In genomic region chr11:115420524-115420923, GRCh38 we compare ENCODE assay signal across 20 cellular contexts.
DNase-seq lines count a peak whose midpoint lies in the region; ATAC-seq and TF ChIP-seq lines count a peak whose summit lies in the region.
"Had no signal": no experiment of that assay in that cellular context is flagged by ENCODE, and none has a peak within 500 bp of the region (broad histone marks: within the 10 kb centered on the region; RNA-seq: fewer than 3 reads in every experiment).

No MANE protein-coding gene starts in this region.

- H3K36me3 ChIP-seq in cardiac muscle cell, result no peaks in the 10 kb centered on the region
- no peaks in the 10 kb centered on the region for H3K36me3 ChIP-seq in H7 (replicated peaks; ENCODE audit: control insufficient read depth, insufficient read depth, low read length)
- H3K36me3 ChIP-seq: BLaER1 treated with 17β-estradiol and CSF1 and Interleukin-3, amounts not matched to agents 10 nM and 100 nM; breast epithelium; HAP-1; heart right ventricle; neural progenitor cell; Peyer's patch; thoracic aorta had no signal

- no peaks in the 10 kb centered on the region for H3K9me3 ChIP-seq in cardiac muscle cell (ENCODE audit: low read depth)
- H3K9me3 ChIP-seq: BLaER1 treated with 17β-estradiol and CSF1 and Interleukin-3, amounts not matched to agents 10 nM and 100 nM; breast epithelium; HAP-1; heart right ventricle; Peyer's patch; thoracic aorta had no signal

- no peaks in the 10 kb centered on the region for H3K36me3 Mint-ChIP-seq in type B pancreatic cell
- H3K36me3 Mint-ChIP-seq: neural progenitor cell; stimulated activated effector memory CD8-positive, alpha-beta T cell treated with anti-CD3 and anti-CD28 coated beads, Interleukin-12 subunit alpha, Interleukin-12 subunit beta, amount 100 ng/mL, for 72 hours had no signal

- DNase-seq in cardiac muscle cell (ENCODE audit: low read depth in 1 of 2, low spot score in 1 of 2) (no peak), left cardiac atrium (no peak), NCI-H2081 treated with DMSO at 0.1 percent for 48 hours (lab: John Stamatoyannopoulos, UW) (peak; percentile 81), NCI-H774 (lab: John Stamatoyannopoulos, UW) (peak; percentile 41), type B pancreatic cell (ENCODE audit: extremely low spot score, unreplicated experiment) (no peak), H7 (no peak), foreskin melanocyte (no peak)
- DNase-seq: activated CD8-positive, alpha-beta memory T cell treated with anti-CD3 and anti-CD28 coated beads, Interleukin-2, amount 50 U/mL, for 4 hours; activated gamma-delta T cell treated with Interleukin-2 at 50 U/mL for 16 hours; cortex of kidney; heart right ventricle; Peyer's patch had no signal

- H3K4me3 ChIP-seq in cardiac muscle cell, result no peak overlapping the region
- H3K4me3 ChIP-seq in H7 (ENCODE audit: insufficient read depth, low read depth, low read length), result no peak overlapping the region
- H3K4me3 ChIP-seq: BLaER1 treated with 17β-estradiol and CSF1 and Interleukin-3, amounts not matched to agents 10 nM and 100 nM; breast epithelium; HAP-1; heart right ventricle; neural progenitor cell; Peyer's patch; SK-N-MC; thoracic aorta had no signal

- H3K27ac ChIP-seq in cardiac muscle cell, result peak overlapping the region; percentile 78
- H3K27ac ChIP-seq: BLaER1 treated with 17β-estradiol and CSF1 and Interleukin-3, amounts not matched to agents 10 nM and 100 nM; breast epithelium; neural progenitor cell; Peyer's patch; SK-N-MC; thoracic aorta had no signal

- peaks cover 44% of the 10 kb centered on the region for H3K4me1 Mint-ChIP-seq in type B pancreatic cell (ENCODE audit: unreplicated experiment)
- H3K4me1 Mint-ChIP-seq: stimulated activated effector memory CD8-positive, alpha-beta T cell treated with anti-CD3 and anti-CD28 coated beads, Interleukin-12 subunit alpha, Interleukin-12 subunit beta, amount 100 ng/mL, for 72 hours had no signal

- peaks cover 49% of the 10 kb centered on the region for H3K4me1 ChIP-seq in cardiac muscle cell (ENCODE audit: low read depth)
- H3K4me1 ChIP-seq: BLaER1 treated with 17β-estradiol and CSF1 and Interleukin-3, amounts not matched to agents 10 nM and 100 nM; breast epithelium; HAP-1; Peyer's patch had no signal

- no peaks in the 10 kb centered on the region for H3K27me3 Mint-ChIP-seq in type B pancreatic cell

- no peaks in the 10 kb centered on the region for H3K9me3 Mint-ChIP-seq in type B pancreatic cell
- H3K9me3 Mint-ChIP-seq: neural progenitor cell; stimulated activated effector memory CD8-positive, alpha-beta T cell treated with anti-CD3 and anti-CD28 coated beads, Interleukin-12 subunit alpha, Interleukin-12 subunit beta, amount 100 ng/mL, for 72 hours had no signal

- peak overlapping the region; percentile 86 for H3K27ac Mint-ChIP-seq in type B pancreatic cell
- H3K27ac Mint-ChIP-seq: neural progenitor cell; stimulated activated effector memory CD8-positive, alpha-beta T cell treated with anti-CD3 and anti-CD28 coated beads, Interleukin-12 subunit alpha, Interleukin-12 subunit beta, amount 100 ng/mL, for 72 hours had no signal

- no peak for ATAC-seq in left cardiac atrium
- no peak for ATAC-seq in GM21786 (IDR thresholded peaks at IDR 0.05; ENCODE audit: unreplicated experiment)
- ATAC-seq: stimulated activated effector memory CD8-positive, alpha-beta T cell treated with anti-CD3 and anti-CD28 coated beads, Interleukin-12 subunit alpha, Interleukin-12 subunit beta, amount 100 ng/mL, for 72 hours had no signal

- intact Hi-C loops in left cardiac atrium (cut with DNase I), result no loop called here

- H3K4me3 Mint-ChIP-seq in type B pancreatic cell, result peak overlapping the region; percentile 73
- H3K4me3 Mint-ChIP-seq: neural progenitor cell; stimulated activated effector memory CD8-positive, alpha-beta T cell treated with anti-CD3 and anti-CD28 coated beads, Interleukin-12 subunit alpha, Interleukin-12 subunit beta, amount 100 ng/mL, for 72 hours had no signal

- no peak for TF ChIP-seq CTCF in cardiac muscle cell (IDR thresholded peaks at IDR 0.05; ENCODE audit: low read depth, low read length)
- TF ChIP-seq CTCF in type B pancreatic cell (conservative IDR thresholded peaks at IDR 0.05), result no peak

- H3K27me3 ChIP-seq in cardiac muscle cell, result no peaks in the 10 kb centered on the region
- H3K27me3 ChIP-seq in H7 (ENCODE audit: control insufficient read depth, insufficient read depth, low read length), result peaks cover 1% of the 10 kb centered on the region; the same call in 1 of the 2 replicates
- H3K27me3 ChIP-seq: BLaER1 treated with 17β-estradiol and CSF1 and Interleukin-3, amounts not matched to agents 10 nM and 100 nM; breast epithelium; heart right ventricle; neural progenitor cell; Peyer's patch had no signal

Comparison
In these comparisons a context has a peak if more than half of its experiments do, and no peak if none do; other contexts are left out.
1. DNase-seq: peak in NCI-H2081 treated with DMSO at 0.1 percent for 48 hours (single experiment) and NCI-H774 (single experiment); none in cardiac muscle cell (0 of 2), left cardiac atrium (single experiment), type B pancreatic cell (single experiment), H7 (single experiment) and foreskin melanocyte (single experiment).